In the genomic region with DNA sequence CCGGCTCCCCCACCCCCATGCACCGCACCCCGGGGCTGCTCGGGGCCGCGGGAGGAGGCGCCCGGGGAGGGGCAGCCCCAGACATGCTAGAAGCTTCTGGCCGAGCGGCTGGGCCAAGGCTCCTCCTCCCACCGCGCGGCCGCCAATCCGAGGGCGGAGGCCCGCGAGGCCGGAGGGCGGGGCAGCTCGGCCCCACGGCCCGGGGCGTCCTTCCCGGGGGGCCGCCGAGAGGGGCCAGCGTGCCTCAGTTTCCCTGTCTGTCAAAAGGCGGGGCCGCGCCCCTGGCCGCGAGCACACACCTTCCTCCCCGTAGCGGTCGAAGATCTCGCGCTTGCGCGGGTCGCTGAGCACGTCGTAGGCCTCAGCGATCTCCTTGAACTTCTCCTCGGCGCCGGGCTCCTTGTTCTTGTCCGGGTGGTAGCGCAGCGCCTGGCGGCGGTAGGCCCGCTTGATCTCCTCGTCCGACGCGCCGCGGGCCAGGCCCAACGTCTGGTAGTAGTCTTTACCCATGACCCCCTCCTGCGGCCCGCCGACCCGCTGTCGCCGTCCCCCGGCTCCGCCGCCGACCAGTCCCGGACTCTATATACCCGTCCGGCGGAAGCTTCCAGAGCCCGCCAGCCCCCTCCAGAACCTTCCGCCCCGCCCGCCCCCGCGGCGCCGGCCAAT, we compare ENCODE assay signal across 8 cellular contexts. TPM values are rescaled to one million over a fixed set of nuclear protein-coding genes. Genes with fewer than 3 reads are reported as not detected.
DNase-seq lines count a peak whose midpoint lies in the region; ATAC-seq and TF ChIP-seq lines count a peak whose summit lies in the region.

DNAJB1 (minus strand) TSS at position 558 of the 666 bp plus-strand sequence; CDS start at position 510, 48 bp downstream.

- in situ Hi-C loops in Caki2 (cut with HindIII; ENCODE audit: low pct_unique_long_range_greater_than_20kb, low sequenced_read_pairs) = no loop called here

- TF ChIP-seq CTCF in glutamatergic neuron (IDR thresholded peaks at IDR 0.05; ENCODE audit: partially characterized antibody, unreplicated experiment) (no peak), omental fat pad (IDR thresholded peaks at IDR 0.05) (no peak)

- peaks cover 25% of the 10 kb centered on the region for H3K4me1 Mint-ChIP-seq in glutamatergic neuron (ENCODE audit: low read depth, unreplicated experiment)

- H3K4me3 ChIP-seq in urinary bladder (ENCODE audit: low read depth, low read length) = peak within 1 kb of the TSS; percentile 96

- no peaks in the 10 kb centered on the region for H3K36me3 ChIP-seq in urinary bladder (ENCODE audit: insufficient read depth)

- H3K36me3 Mint-ChIP-seq in activated naive CD4-positive, alpha-beta T cell treated with anti-CD3 and anti-CD28 coated beads, Interleukin-2, amount 50 U/mL, for 72 hours = peaks cover 37 to 43% of the 10 kb centered on the region in 2 donors
- H3K36me3 Mint-ChIP-seq in glutamatergic neuron (ENCODE audit: unreplicated experiment) = peaks cover 10% of the 10 kb centered on the region

- H3K27me3 Mint-ChIP-seq in glutamatergic neuron (ENCODE audit: unreplicated experiment) = peaks cover 6% of the 10 kb centered on the region

- peak within 1 kb of the TSS; percentile 95 to 99 for H3K27ac Mint-ChIP-seq in activated naive CD4-positive, alpha-beta T cell treated with anti-CD3 and anti-CD28 coated beads, Interleukin-2, amount 50 U/mL, for 72 hours
- H3K27ac Mint-ChIP-seq in glutamatergic neuron (ENCODE audit: unreplicated experiment) = peak within 1 kb of the TSS; percentile 43

- ATAC-seq in GM19351 (IDR thresholded peaks at IDR 0.05; ENCODE audit: unreplicated experiment) (peak; percentile 55), HG03442 (IDR thresholded peaks at IDR 0.05; ENCODE audit: unreplicated experiment) (peak; percentile 51), omental fat pad (ENCODE audit: low FRiP score) (peak; percentile 80)
- peak; percentile 64 to 74 for ATAC-seq in activated naive CD4-positive, alpha-beta T cell treated with anti-CD3 and anti-CD28 coated beads, Interleukin-2, amount 50 U/mL, for 72 hours

- H3K4me1 ChIP-seq in urinary bladder (ENCODE audit: insufficient read depth) = no peaks in the 10 kb centered on the region

- under 1% methylated on average over 82 of the region's 82 CpGs for WGBS in urinary bladder

- H3K9me3 Mint-ChIP-seq in activated naive CD4-positive, alpha-beta T cell treated with anti-CD3 and anti-CD28 coated beads, Interleukin-2, amount 50 U/mL, for 72 hours = no peaks in the 10 kb centered on the region
- peaks cover 16% of the 10 kb centered on the region for H3K9me3 Mint-ChIP-seq in glutamatergic neuron (ENCODE audit: unreplicated experiment)

- peak within 1 kb of the TSS; percentile 86 for H3K4me3 Mint-ChIP-seq in glutamatergic neuron (ENCODE audit: unreplicated experiment)

- peak within 1 kb of the TSS; percentile 99 for H3K27ac ChIP-seq in urinary bladder (ENCODE audit: low read depth)

- DNase-seq in Caki2 (ENCODE audit: low read depth) = peak; percentile 81
- DNase-seq in RKO (ENCODE audit: low spot score) = peak; percentile 80
- peak; percentile 74 to 88 for DNase-seq in activated naive CD4-positive, alpha-beta T cell treated with anti-CD3 and anti-CD28 coated beads, Interleukin-2, amount 50 U/mL, for 72 hours (ENCODE audit: low spot score in 2 of 2)
- DNase-seq in glutamatergic neuron = peak; percentile 77
- no peak for DNase-seq in omental fat pad (ENCODE audit: low spot score)

RNA-seq across cellular contexts. Expression of gene DNAJB1, which starts in this region (rescaled TPM):
- 160 and 173 TPM in 2 replicates for total RNA-seq in Caki2 (2014; rRNA removed; shearing (Covaris generic); ENCODE audit: low replicate concordance)
- total RNA-seq in activated naive CD4-positive, alpha-beta T cell treated with anti-CD3 and anti-CD28 coated beads, Interleukin-2, amount 50 U/mL, for 72 hours = 100 to 1,000 TPM in 1 of 2 donors, 10 to 100 TPM in 1; 59.5 to 124 TPM
- total RNA-seq in glutamatergic neuron (ENCODE audit: unreplicated experiment) = 53.9 TPM
- total RNA-seq in omental fat pad = 100 to 1,000 TPM in 3 of 4 donors, 10 to 100 TPM in 1; 67.5 to 669 (median 116) TPM
- total RNA-seq in urinary bladder = 39.3 TPM
- 86.2 TPM for polyA plus RNA-seq in urinary bladder
